8 cellular contexts compared by ENCODE assay signal in genomic region chr1:23745515-23745914, GRCh38. TPM values are rescaled to one million over a fixed set of nuclear protein-coding genes. Genes with fewer than 3 reads are reported as not detected.
DNase-seq lines count a peak whose midpoint lies in the region; ATAC-seq and TF ChIP-seq lines count a peak whose summit lies in the region.

No MANE protein-coding gene starts in this region.

- DNase-seq in CD1c-positive myeloid dendritic cell (ENCODE audit: extremely low spot score) = peak; percentile 45
- DNase-seq in GM20000 (ENCODE audit: low spot score) = peak; percentile 79
- peak; percentile 66 for DNase-seq in SIG-M5 treated with dmso at 0.1 percent for 504 hours (lab: John Stamatoyannopoulos, UW; ENCODE audit: unreplicated experiment)
- DNase-seq in stimulated activated effector memory CD8-positive, alpha-beta T cell treated with anti-CD3 and anti-CD28 coated beads, Interleukin-12 subunit alpha, Interleukin-12 subunit beta, amount 100 ng/mL, for 72 hours (ENCODE audit: low spot score in 2 of 2) = no peak
- DNase-seq in lower leg skin (ENCODE audit: low spot score in 2 of 2) = no peak
- DNase-seq in NCI-H128 (lab: John Stamatoyannopoulos, UW; ENCODE audit: unreplicated experiment) = no peak
- DNase-seq in cardiac septum (ENCODE audit: low spot score) = no peak

- 26 to 32% methylated on average over 1 of the region's 1 CpG for WGBS in lower leg skin, 2 donors

- peaks cover 61% of the 10 kb centered on the region for H3K36me3 Mint-ChIP-seq in stimulated activated effector memory CD8-positive, alpha-beta T cell treated with anti-CD3 and anti-CD28 coated beads, Interleukin-12 subunit alpha, Interleukin-12 subunit beta, amount 100 ng/mL, for 72 hours

- ATAC-seq in esophagus mucosa = peak; percentile 27
- ATAC-seq in stimulated activated effector memory CD8-positive, alpha-beta T cell treated with anti-CD3 and anti-CD28 coated beads, Interleukin-12 subunit alpha, Interleukin-12 subunit beta, amount 100 ng/mL, for 72 hours = no peak

- no peaks in the 10 kb centered on the region for H3K9me3 Mint-ChIP-seq in stimulated activated effector memory CD8-positive, alpha-beta T cell treated with anti-CD3 and anti-CD28 coated beads, Interleukin-12 subunit alpha, Interleukin-12 subunit beta, amount 100 ng/mL, for 72 hours

- H3K4me3 Mint-ChIP-seq in stimulated activated effector memory CD8-positive, alpha-beta T cell treated with anti-CD3 and anti-CD28 coated beads, Interleukin-12 subunit alpha, Interleukin-12 subunit beta, amount 100 ng/mL, for 72 hours = peak overlapping the region; percentile 86

- intact Hi-C loops in lower leg skin (cut with DNase I; ENCODE audit: low total_unique reads) = no loop called here
- intact Hi-C loops in cardiac septum (cut with DNase I) = loop anchor here (2.0 to 10.0 kb wide), 2 partner anchors 53 to 201 kb away; no protein-coding TSS in a partner anchor

- TF ChIP-seq CTCF in GM20000 (IDR thresholded peaks at IDR 0.05; ENCODE audit: extremely low read depth, missing control alignments) (peak; percentile 13), lower leg skin (IDR thresholded peaks at IDR 0.05) (no peak)

- H3K4me1 Mint-ChIP-seq in stimulated activated effector memory CD8-positive, alpha-beta T cell treated with anti-CD3 and anti-CD28 coated beads, Interleukin-12 subunit alpha, Interleukin-12 subunit beta, amount 100 ng/mL, for 72 hours = peaks cover 59% of the 10 kb centered on the region

- peak overlapping the region; percentile 17 for H3K27ac Mint-ChIP-seq in stimulated activated effector memory CD8-positive, alpha-beta T cell treated with anti-CD3 and anti-CD28 coated beads, Interleukin-12 subunit alpha, Interleukin-12 subunit beta, amount 100 ng/mL, for 72 hours

- no peak overlapping the region for H3K4me3 ChIP-seq in lower leg skin (ENCODE audit: low read depth, poor library complexity, severe bottlenecking)

- no peak for TF ChIP-seq POLR2A in lower leg skin (IDR thresholded peaks at IDR 0.05)

RNA-seq across cellular contexts. Expression of gene ELOA, which starts 2.2 kb away (rescaled TPM):
- total RNA-seq in esophagus mucosa (35.1 TPM), lower leg skin (10 to 100 TPM; 33.6 to 40.4 (median 39.9) TPM), cardiac septum (28.8 TPM)

RNA-seq across cellular contexts. Expression of gene PITHD1, which starts 32.7 kb away (rescaled TPM):
- total RNA-seq in esophagus mucosa (63.8 TPM), lower leg skin (100 to 1,000 TPM in 1 of 4 donors, 10 to 100 TPM in 3; 77.0 to 115 (median 85.7) TPM), cardiac septum (33.7 TPM)

RNA-seq across cellular contexts. Expression of gene LYPLA2, which starts 45.4 kb away (rescaled TPM):
- total RNA-seq in esophagus mucosa (48.9 TPM), lower leg skin (10 to 100 TPM; 57.6 to 76.0 (median 66.7) TPM), cardiac septum (27.2 TPM)

RNA-seq across cellular contexts. Expression of gene RPL11, which starts 53.9 kb away (rescaled TPM):
- total RNA-seq in esophagus mucosa (1,140 TPM), lower leg skin (1,000 to 10,000 TPM; 1,119 to 1,710 (median 1,561) TPM), cardiac septum (521 TPM)

RNA-seq across cellular contexts. Expression of gene GALE, which starts 55.0 kb away (rescaled TPM):
- total RNA-seq in esophagus mucosa (61.6 TPM), lower leg skin (10 to 100 TPM; 12.8 to 39.3 (median 29.5) TPM), cardiac septum (11.5 TPM)

Comparison
In these comparisons a context has a peak if more than half of its experiments do, and no peak if none do; other contexts are left out.
1. DNase-seq: peak in CD1c-positive myeloid dendritic cell (single experiment), GM20000 (single experiment) and SIG-M5 treated with dmso at 0.1 percent for 504 hours (single experiment); none in stimulated activated effector memory CD8-positive, alpha-beta T cell treated with anti-CD3 and anti-CD28 coated beads, Interleukin-12 subunit alpha, Interleukin-12 subunit beta, amount 100 ng/mL, for 72 hours (0 of 2), lower leg skin (0 of 2), NCI-H128 (single experiment) and cardiac septum (single experiment).